Comparison of ENCODE assay signal across 22 cellular contexts in the genomic region with DNA sequence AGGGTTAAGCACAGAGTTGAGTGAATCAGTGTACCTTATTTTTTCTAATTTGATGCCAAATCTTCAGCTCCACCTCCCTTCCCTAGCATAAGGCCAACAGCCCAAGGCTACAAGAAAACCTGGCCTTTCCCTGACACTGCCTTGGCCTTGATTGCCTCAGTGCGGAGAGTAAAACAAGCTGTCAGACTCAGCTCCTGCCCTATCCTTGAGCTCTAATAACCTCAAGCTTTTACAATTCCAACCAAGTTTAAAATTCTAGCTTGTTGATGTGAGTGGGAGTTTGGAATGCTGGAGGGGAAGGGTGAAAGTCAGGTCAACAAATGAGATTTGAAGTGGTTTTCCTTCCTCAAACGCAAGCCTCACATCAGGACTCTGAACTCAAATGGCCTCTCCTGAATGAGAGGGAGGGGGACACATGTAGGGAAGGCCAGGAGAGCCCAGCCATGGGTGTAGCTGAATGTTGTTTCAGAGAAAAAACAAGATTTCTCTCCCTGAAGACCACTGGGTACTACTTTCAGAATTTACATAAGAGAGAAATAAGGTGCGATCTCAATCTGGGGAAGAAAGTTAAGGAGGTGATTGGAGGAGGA.
DNase-seq lines count a peak whose midpoint lies in the region; ATAC-seq, FAIRE-seq and TF ChIP-seq lines count a peak whose summit lies in the region.
"Had no signal": no experiment of that assay in that cellular context is flagged by ENCODE, and none has a peak within 500 bp of the region (broad histone marks: within the 10 kb centered on the region; RNA-seq: fewer than 3 reads in every experiment).

No MANE protein-coding gene starts in this region.

- peaks cover 42% of the 10 kb centered on the region for H3K4me1 Mint-ChIP-seq in mesothelial cell of epicardium
- no peaks in the 10 kb centered on the region for H3K4me1 Mint-ChIP-seq in effector memory CD8-positive, alpha-beta T cell (ENCODE audit: low read depth in 2 of 2)
- H3K4me1 Mint-ChIP-seq: activated CD4-positive, alpha-beta T cell treated with anti-CD3 and anti-CD28 coated beads, Interleukin-2, amount 10 ng/mL, durations not matched to agents 7 days and 5 days had no signal

- H3K27ac ChIP-seq in liver (ENCODE audit: low read depth in 1 of 2, low read length in 2 of 2) (no peak overlapping the region), HepG2 (ENCODE audit: extremely low read length, insufficient read depth, low read length) (no peak overlapping the region)
- H3K27ac ChIP-seq: A549, ascending aorta, gastroesophageal sphincter, skin epidermis, vagina had no signal

- POLR2A ChIA-PET in HepG2 (lab: Yijun Ruan, JAX) = no interaction called here

- no peak for TF ChIP-seq POLR2A in HepG2 (IDR thresholded peaks at IDR 0.05; ENCODE audit: insufficient read depth in 1 of 2, low read depth in 2 of 2, low read length in 2 of 2)

- no peaks in the 10 kb centered on the region for H4K20me1 ChIP-seq in HepG2 (ENCODE audit: insufficient read depth, low read length)

- no peaks in the 10 kb centered on the region for H3K27me3 ChIP-seq in liver (ENCODE audit: control insufficient read depth in 4 of 4, insufficient read depth in 4 of 4, low read length in 3 of 4)
- H3K27me3 ChIP-seq in HepG2 (ENCODE audit: control insufficient read depth in 1 of 2, insufficient read depth in 2 of 2, low read length in 2 of 2) = no peaks in the 10 kb centered on the region
- H3K27me3 ChIP-seq: ascending aorta, gastroesophageal sphincter, vagina had no signal

- TF ChIP-seq EP300 in HepG2 (IDR thresholded peaks at IDR 0.05; ENCODE audit: low read depth in 2 of 2, low read length in 2 of 2) (no peak), HepG2 (CRISPR knock-in tag; IDR thresholded peaks at IDR 0.05; ENCODE audit: borderline replicate concordance) (no peak)

- WGBS in liver = 77% methylated on average over 3 of the region's 3 CpGs
- 58% methylated on average over 3 of the region's 3 CpGs for WGBS in HepG2 (ENCODE audit: low lambda C conversion rate)

- H3K36me3 Mint-ChIP-seq in mesothelial cell of epicardium = peaks cover 2% of the 10 kb centered on the region
- no peaks in the 10 kb centered on the region for H3K36me3 Mint-ChIP-seq in effector memory CD8-positive, alpha-beta T cell (ENCODE audit: insufficient read depth)

- TF ChIP-seq RAD21 in liver (IDR thresholded peaks at IDR 0.05) (no peak), HepG2 (CRISPR knock-in tag; IDR thresholded peaks at IDR 0.05) (no peak)

- peak overlapping the region; percentile 85 for H3K27ac Mint-ChIP-seq in mesothelial cell of epicardium
- H3K27ac Mint-ChIP-seq in effector memory CD8-positive, alpha-beta T cell = no peak overlapping the region
- H3K27ac Mint-ChIP-seq: activated CD4-positive, alpha-beta T cell treated with anti-CD3 and anti-CD28 coated beads, Interleukin-2, amount 10 ng/mL, durations not matched to agents 7 days and 5 days; dendritic cell treated with granulocyte-macrophage colony-stimulating factor and Interleukin-4, amounts not matched to agents 40 ng/mL and 50 ng/mL, for 4 days; GM23338 had no signal

- H3K4me1 ChIP-seq in liver (ENCODE audit: control insufficient read depth in 4 of 4, insufficient read depth in 4 of 4, low read length in 3 of 4) = peaks cover 0 to 16% (median 14%) of the 10 kb centered on the region in 4 donors
- no peaks in the 10 kb centered on the region for H3K4me1 ChIP-seq in HepG2 (ENCODE audit: insufficient read depth, low read length)
- H3K4me1 ChIP-seq: A549, ascending aorta, gastroesophageal sphincter, vagina had no signal

- TF ChIP-seq CTCF in liver (IDR thresholded peaks at IDR 0.05; ENCODE audit: low read depth, low read length, missing input control) = no peak
- no peak for TF ChIP-seq CTCF in HepG2 (CRISPR knock-in tag; IDR thresholded peaks at IDR 0.05)
- no peak for TF ChIP-seq CTCF in fibroblast of pulmonary artery (IDR thresholded peaks at IDR 0.05; ENCODE audit: low read length, missing control alignments)
- TF ChIP-seq CTCF in mesothelial cell of epicardium (IDR thresholded peaks at IDR 0.05; ENCODE audit: unreplicated experiment) = no peak

- CTCF ChIA-PET in HepG2 (lab: Yijun Ruan, JAX; ENCODE audit: low intra/inter-chr PET ratio, low total read pairs) = no interaction called here

- no peak overlapping the region for H2AFZ ChIP-seq in HepG2 (ENCODE audit: low read length)
- H2AFZ ChIP-seq: GM23338 had no signal

- ATAC-seq in HepG2 (no peak), HG03565 (IDR thresholded peaks at IDR 0.05; ENCODE audit: unreplicated experiment) (no peak), HG03045 (IDR thresholded peaks at IDR 0.05; ENCODE audit: unreplicated experiment) (no peak)
- no peak for ATAC-seq in effector memory CD8-positive, alpha-beta T cell (replicated peaks)
- ATAC-seq: A549, gastroesophageal sphincter, GM23338, left lobe of liver had no signal

- peaks cover 7% of the 10 kb centered on the region for H3K9me3 Mint-ChIP-seq in mesothelial cell of epicardium
- H3K9me3 Mint-ChIP-seq in effector memory CD8-positive, alpha-beta T cell = no peaks in the 10 kb centered on the region
- H3K9me3 Mint-ChIP-seq: activated CD4-positive, alpha-beta T cell treated with anti-CD3 and anti-CD28 coated beads, Interleukin-2, amount 10 ng/mL, durations not matched to agents 7 days and 5 days; dendritic cell treated with granulocyte-macrophage colony-stimulating factor and Interleukin-4, amounts not matched to agents 40 ng/mL and 50 ng/mL, for 4 days; GM23338 had no signal

- no peaks in the 10 kb centered on the region for H3K27me3 Mint-ChIP-seq in mesothelial cell of epicardium (ENCODE audit: low read depth)
- H3K27me3 Mint-ChIP-seq in effector memory CD8-positive, alpha-beta T cell = peaks cover 0 to 26% of the 10 kb centered on the region in 2 donors
- H3K27me3 Mint-ChIP-seq: activated CD4-positive, alpha-beta T cell treated with anti-CD3 and anti-CD28 coated beads, Interleukin-2, amount 10 ng/mL, durations not matched to agents 7 days and 5 days had no signal

- H3K9me3 ChIP-seq in liver (ENCODE audit: control insufficient read depth in 4 of 4, low read length in 3 of 4) (no peaks in the 10 kb centered on the region), HepG2 (ENCODE audit: low read length) (no peaks in the 10 kb centered on the region)
- H3K9me3 ChIP-seq: A549, ascending aorta, gastroesophageal sphincter, vagina had no signal

- DNase-seq in HepG2 (ENCODE audit: low spot score) (no peak), fibroblast of pulmonary artery (ENCODE audit: low read depth) (peak; percentile 47), mesothelial cell of epicardium (ENCODE audit: low spot score in 2 of 2, unreplicated experiment in 2 of 2) (no peak), NCI-H1417 (lab: John Stamatoyannopoulos, UW) (no peak)
- DNase-seq in effector memory CD8-positive, alpha-beta T cell = no peak
- DNase-seq: activated CD4-positive, alpha-beta T cell treated with anti-CD3 and anti-CD28 coated beads, Interleukin-2, amount 10 ng/mL, durations not matched to agents 7 days and 5 days; activated naive CD4-positive, alpha-beta T cell; C1 segment of cervical spinal cord; NCI-H1105; NCI-H524 treated with DMSO at 0.1 percent for 48 hours; stimulated activated CD4-positive, alpha-beta T cell treated with anti-CD3 and anti-CD28 coated beads, Interleukin-4, amount 100 ng/mL, for 24 hours had no signal

- H3K9ac ChIP-seq in liver (ENCODE audit: low read depth in 1 of 2, low read length in 2 of 2) (no peak overlapping the region), HepG2 (ENCODE audit: insufficient read depth, low read depth, low read length) (no peak overlapping the region)

- no peaks in the 10 kb centered on the region for H3K36me3 ChIP-seq in liver (ENCODE audit: control insufficient read depth in 4 of 4, insufficient read depth in 3 of 4, low read depth in 1 of 4, low read length in 3 of 4)
- H3K36me3 ChIP-seq in HepG2 (replicated peaks in 1 of 2; ENCODE audit: control insufficient read depth in 1 of 2, insufficient read depth in 2 of 2, low read length in 2 of 2) = no peaks in the 10 kb centered on the region
- H3K36me3 ChIP-seq: ascending aorta, gastroesophageal sphincter, vagina had no signal

- FAIRE-seq in HepG2 (lab: Jason Lieb, UNC) = no peak
- FAIRE-seq: A549 had no signal

- no TSS peak for BruUV-seq in HepG2 (replicated peaks; lab: Mats Ljungman, UMichigan)

- H3K4me2 ChIP-seq in HepG2 (ENCODE audit: low read depth, low read length) = no peak overlapping the region
- H3K4me2 ChIP-seq: A549, GM23338 had no signal

- no peak overlapping the region for H3K4me3 Mint-ChIP-seq in mesothelial cell of epicardium
- H3K4me3 Mint-ChIP-seq in effector memory CD8-positive, alpha-beta T cell = no peak overlapping the region
- H3K4me3 Mint-ChIP-seq: activated CD4-positive, alpha-beta T cell treated with anti-CD3 and anti-CD28 coated beads, Interleukin-2, amount 10 ng/mL, durations not matched to agents 7 days and 5 days; dendritic cell treated with granulocyte-macrophage colony-stimulating factor and Interleukin-4, amounts not matched to agents 40 ng/mL and 50 ng/mL, for 4 days; GM23338 had no signal

- in situ Hi-C loops in HepG2 (cut with HindIII; ENCODE audit: extremely low pct_ligation_motif_present, low pct_unique_long_range_greater_than_20kb) = no loop called here

- H3K4me3 ChIP-seq in liver (ENCODE audit: low read depth in 1 of 3, low read length in 3 of 3) (no peak overlapping the region), HepG2 (replicated peaks in 1 of 3; ENCODE audit: insufficient read depth in 1 of 3, low read depth in 2 of 3, low read length in 3 of 3) (no peak overlapping the region), fibroblast of pulmonary artery (replicated peaks; ENCODE audit: low read depth, low read length) (no peak overlapping the region)
- H3K4me3 ChIP-seq: A549, ascending aorta, gastroesophageal sphincter, GM23338, skin epidermis, vagina had no signal

- intact Hi-C loops in HepG2 (cut with micrococcal nuclease; ENCODE audit: unreplicated experiment) = no loop called here

- H3K79me2 ChIP-seq in HepG2 (ENCODE audit: insufficient read depth, low read length) = no peaks in the 10 kb centered on the region

TF ChIP-seq in liver, 16 proteins besides CTCF, POLR2A, EP300 and RAD21:
- TF ChIP-seq FOXA2 (IDR thresholded peaks at IDR 0.05) (no peak), NR2F2 (IDR thresholded peaks at IDR 0.05) (peak; percentile 74), EGR1 (IDR thresholded peaks at IDR 0.05; ENCODE audit: low read depth in 2 of 2) (no peak), HNF4A (conservative IDR thresholded peaks at IDR 0.05) (no peak), SP1 (IDR thresholded peaks at IDR 0.05) (no peak), HNF4G (IDR thresholded peaks at IDR 0.05) (no peak), YY1 (IDR thresholded peaks at IDR 0.05) (no peak), RXRA (IDR thresholded peaks at IDR 0.05) (peak; percentile 26 to 57)

TF ChIP-seq in HepG2, 621 proteins besides CTCF, POLR2A, EP300 and RAD21:
- TF ChIP-seq ZNF331 (CRISPR knock-in tag; IDR thresholded peaks at IDR 0.05) (no peak), FIP1L1 (IDR thresholded peaks at IDR 0.05; ENCODE audit: borderline replicate concordance, insufficient read depth, low read depth, low read length) (no peak), XBP1 (CRISPR knock-in tag; IDR thresholded peaks at IDR 0.05) (no peak), PHF20 (CRISPR knock-in tag; IDR thresholded peaks at IDR 0.05) (no peak), ZNF205 (CRISPR knock-in tag; IDR thresholded peaks at IDR 0.05) (no peak)
